Comparison of ENCODE assay signal across 16 cellular contexts in genomic region chr11:34773211-34773610, GRCh38.
DNase-seq lines count a peak whose midpoint lies in the region; ATAC-seq and TF ChIP-seq lines count a peak whose summit lies in the region.
"Had no signal": no experiment of that assay in that cellular context is flagged by ENCODE, and none has a peak within 500 bp of the region (broad histone marks: within the 10 kb centered on the region; RNA-seq: fewer than 3 reads in every experiment).

No MANE protein-coding gene starts in this region.

- H3K36me3 ChIP-seq in HCT116 (ENCODE audit: control insufficient read depth in 1 of 2, insufficient read depth in 2 of 2, low read length in 2 of 2) (no peaks in the 10 kb centered on the region), PC-3 (ENCODE audit: low read depth, low read length) (no peaks in the 10 kb centered on the region), breast epithelium (no peaks in the 10 kb centered on the region), SJCRH30 (no peaks in the 10 kb centered on the region)
- H3K36me3 ChIP-seq: BLaER1, HAP-1 had no signal

- DNase-seq in HCT116 (ENCODE audit: low read depth, low spot score) (no peak), PC-3 (peak; percentile 14), breast epithelium (ENCODE audit: low spot score in 2 of 2) (no peak), sciatic nerve (ENCODE audit: low spot score) (no peak), NCI-H2107 treated with DMSO at 0.1 percent for 48 hours (lab: John Stamatoyannopoulos, UW; ENCODE audit: unreplicated experiment) (no peak), LoVo (ENCODE audit: low spot score) (no peak), NCI-H128 (lab: John Stamatoyannopoulos, UW; ENCODE audit: unreplicated experiment) (no peak), SJCRH30 (no peak)
- DNase-seq: 8988T; CD4-positive, alpha-beta memory T cell; DMS153; GDM1; GM23248 had no signal

- CTCF ChIA-PET in HCT116 (lab: Charles Lee) (no interaction called here), PC-3 (lab: Charles Lee) (interaction anchor here (0.9 kb wide), 1 partner anchor 16 kb away, joined by 3 read pairs; no protein-coding TSS in a partner anchor)

- H4K20me1 ChIP-seq in HCT116 (ENCODE audit: insufficient read depth) (no peaks in the 10 kb centered on the region), PC-3 (ENCODE audit: low read length) (no peaks in the 10 kb centered on the region)
- H4K20me1 ChIP-seq: BLaER1 had no signal

- TF ChIP-seq CTCF in HCT116 (IDR thresholded peaks at IDR 0.05 in 2 of 3, conservative IDR thresholded peaks at IDR 0.05 in 1 of 3; ENCODE audit: borderline replicate concordance in 1 of 3, insufficient read depth in 1 of 3, low read depth in 2 of 3, low read length in 2 of 3) (no peak), PC-3 (conservative IDR thresholded peaks at IDR 0.05; ENCODE audit: low read depth, low read length) (no peak), breast epithelium (IDR thresholded peaks at IDR 0.05) (no peak)

- H3K9me3 ChIP-seq in HCT116 (ENCODE audit: control insufficient read depth in 1 of 2, insufficient read depth in 1 of 2, low read depth in 1 of 2, low read length in 2 of 2), result no peaks in the 10 kb centered on the region
- no peaks in the 10 kb centered on the region for H3K9me3 ChIP-seq in PC-3 (ENCODE audit: low read length)
- H3K9me3 ChIP-seq in breast epithelium, result no peaks in the 10 kb centered on the region
- H3K9me3 ChIP-seq in SJCRH30 (replicated peaks), result no peaks in the 10 kb centered on the region; the same call in 1 of the 2 replicates
- H3K9me3 ChIP-seq: BLaER1, HAP-1 had no signal

- no peak for TF ChIP-seq RAD21 in HCT116 (IDR thresholded peaks at IDR 0.05; ENCODE audit: low read depth)

- no peak overlapping the region for H3K4me3 ChIP-seq in HCT116 (replicated peaks in 1 of 2; ENCODE audit: low read depth in 1 of 2, low read length in 2 of 2)
- H3K4me3 ChIP-seq in PC-3 (ENCODE audit: low read length), result no peak overlapping the region
- H3K4me3 ChIP-seq in breast epithelium, result no peak overlapping the region
- no peak overlapping the region for H3K4me3 ChIP-seq in SJCRH30
- H3K4me3 ChIP-seq: BLaER1, GM23248, HAP-1 had no signal

- no peak for ATAC-seq in HCT116
- ATAC-seq in PC-3, result peak; percentile 33; the same call in 1 of the 2 replicates
- ATAC-seq in sciatic nerve, result peak; percentile 15
- ATAC-seq: HepG2 had no signal

- BruUV-seq in HCT116 (replicated peaks; lab: Mats Ljungman, UMichigan) (no TSS peak), PC-3 (replicated peaks; lab: Mats Ljungman, UMichigan) (no TSS peak)

- RAD21 ChIA-PET in HCT116 (lab: Charles Lee; ENCODE audit: low non-redundant PET in 1 of 2, low total read pairs in 2 of 2, uncharacterized antibody in 2 of 2, unreplicated experiment in 2 of 2), result no interaction called here

- no peak overlapping the region for H3K4me2 ChIP-seq in HCT116 (ENCODE audit: low read length)
- H3K4me2 ChIP-seq in PC-3 (ENCODE audit: low read length), result peak overlapping the region; percentile 30
- H3K4me2 ChIP-seq: BLaER1 had no signal

- H3K27me3 ChIP-seq in HCT116 (ENCODE audit: insufficient read depth, low read length), result no peaks in the 10 kb centered on the region
- H3K27me3 ChIP-seq in PC-3 (ENCODE audit: low read length), result no peaks in the 10 kb centered on the region
- no peaks in the 10 kb centered on the region for H3K27me3 ChIP-seq in breast epithelium
- no peaks in the 10 kb centered on the region for H3K27me3 ChIP-seq in SJCRH30
- H3K27me3 ChIP-seq: BLaER1 had no signal

- no peaks in the 10 kb centered on the region for H3F3A ChIP-seq in PC-3 (ENCODE audit: low read length, unreplicated experiment)

- intact Hi-C loops in HCT116 (cut with micrococcal nuclease) (loop anchor here (10.0 kb wide), 1 partner anchor 178 kb away; no protein-coding TSS in a partner anchor), PC-3 (cut with micrococcal nuclease) (no loop called here), breast epithelium (cut with DNase I; ENCODE audit: low total_unique reads) (no loop called here), sciatic nerve (cut with DNase I) (no loop called here)

- H3K27ac ChIP-seq in HCT116 (ENCODE audit: low read depth, low read length) (no peak overlapping the region), PC-3 (ENCODE audit: low read length) (peak overlapping the region; percentile 21), breast epithelium (peak overlapping the region; percentile 64 to 65), SJCRH30 (no peak overlapping the region)
- H3K27ac ChIP-seq: BLaER1, GM23248 had no signal

- H2AFZ ChIP-seq in HCT116 (ENCODE audit: low read depth, low read length, poor library complexity, severe bottlenecking) (peak overlapping the region; percentile 17), PC-3 (ENCODE audit: low read length) (no peak overlapping the region)
- H2AFZ ChIP-seq: GM23248 had no signal

- H3K79me2 ChIP-seq in HCT116 (ENCODE audit: insufficient read depth, low read length) (no peaks in the 10 kb centered on the region), PC-3 (ENCODE audit: low read length) (no peaks in the 10 kb centered on the region)

- no peak overlapping the region for H3K9ac ChIP-seq in HCT116 (ENCODE audit: low read length)
- H3K9ac ChIP-seq in PC-3 (ENCODE audit: low read length), result no peak overlapping the region
- H3K9ac ChIP-seq: BLaER1, GM23248 had no signal

- H3K9me2 ChIP-seq in HCT116 (ENCODE audit: insufficient read depth) (no peaks in the 10 kb centered on the region), PC-3 (replicated peaks; ENCODE audit: low read length) (no peaks in the 10 kb centered on the region)

- TF ChIP-seq POLR2A in HCT116 (IDR thresholded peaks at IDR 0.05; ENCODE audit: borderline replicate concordance, extremely low read depth, insufficient read depth, insufficient read length), result no peak
- TF ChIP-seq POLR2A in breast epithelium (IDR thresholded peaks at IDR 0.05), result no peak

- POLR2A ChIA-PET in HCT116 (lab: Charles Lee), result no interaction called here
- POLR2A ChIA-PET in PC-3 (lab: Charles Lee; ENCODE audit: unreplicated experiment), result interaction anchor here (0.6 kb wide), 1 partner anchor 209 kb away, joined by 3 read pairs; no protein-coding TSS in a partner anchor

- no peaks in the 10 kb centered on the region for H3K4me1 ChIP-seq in HCT116 (ENCODE audit: control insufficient read depth in 1 of 2, insufficient read depth in 2 of 2, low read length in 2 of 2)
- peaks cover 21% of the 10 kb centered on the region for H3K4me1 ChIP-seq in PC-3 (ENCODE audit: insufficient read depth, low read length)
- H3K4me1 ChIP-seq in breast epithelium, result no peaks in the 10 kb centered on the region
- H3K4me1 ChIP-seq in SJCRH30, result no peaks in the 10 kb centered on the region
- H3K4me1 ChIP-seq: BLaER1, HAP-1 had no signal

TF ChIP-seq in HCT116, 20 proteins besides CTCF, POLR2A, EP300 and RAD21:
- TF ChIP-seq CBX3 (IDR thresholded peaks at IDR 0.05; ENCODE audit: low read depth), result no peak
- TF ChIP-seq ELF1 (IDR thresholded peaks at IDR 0.05; ENCODE audit: borderline replicate concordance, low read depth), result no peak
- no peak for TF ChIP-seq EGR1 (IDR thresholded peaks at IDR 0.05; ENCODE audit: low read depth)
- no peak for TF ChIP-seq CEBPB (IDR thresholded peaks at IDR 0.05; ENCODE audit: low read depth)

Comparison
In these comparisons a context has a peak if more than half of its experiments do, and no peak if none do; other contexts are left out.
1. H3K27ac ChIP-seq: peak in PC-3 (single experiment) and breast epithelium (2 of 2); none in HCT116 (single experiment) and SJCRH30 (single experiment).